In the genomic region with DNA sequence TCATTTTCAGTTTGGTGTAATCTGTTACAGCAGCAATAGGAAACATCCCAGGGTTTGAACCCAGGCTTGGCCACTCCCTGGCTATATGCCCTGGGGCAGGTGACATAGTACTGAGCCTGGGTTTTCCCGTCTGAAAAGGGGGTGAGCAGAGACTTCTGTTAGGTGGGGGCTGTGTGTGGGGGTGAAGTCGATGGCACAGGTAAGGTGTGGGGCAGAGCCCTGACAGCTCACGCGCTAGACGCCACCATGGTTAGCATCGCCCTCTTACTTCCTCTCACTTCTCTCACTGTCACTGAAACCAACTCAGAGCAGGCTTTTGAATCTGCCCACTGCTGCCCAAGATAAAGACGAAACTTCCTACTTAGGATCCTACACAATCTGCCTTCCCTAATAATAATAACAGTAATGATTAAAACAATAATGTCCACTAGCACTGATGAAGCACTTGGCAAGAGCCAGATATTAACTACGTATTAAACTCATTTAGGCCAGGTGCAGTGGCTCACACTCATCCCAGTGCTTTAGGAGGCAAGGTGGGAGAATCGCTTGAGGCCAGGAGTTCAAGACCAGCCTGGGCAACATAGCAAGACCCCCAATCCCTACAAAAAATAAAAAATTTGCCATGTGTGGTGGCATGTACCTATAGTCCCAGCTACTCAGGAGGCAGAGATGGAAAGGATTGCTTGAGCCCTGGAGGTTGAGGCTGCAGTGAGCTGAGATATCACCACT, we compare ENCODE assay signal across 17 cellular contexts.
DNase-seq lines count a peak whose midpoint lies in the region; ATAC-seq, FAIRE-seq and TF ChIP-seq lines count a peak whose summit lies in the region.
"Had no signal": no experiment of that assay in that cellular context is flagged by ENCODE, and none has a peak within 500 bp of the region (broad histone marks: within the 10 kb centered on the region; RNA-seq: fewer than 3 reads in every experiment).

No MANE protein-coding gene starts in this region.

- H3K27ac Mint-ChIP-seq in activated CD8-positive, alpha-beta T cell treated with anti-CD3 and anti-CD28 coated beads, Interleukin-2, amount 10 ng/mL, durations not matched to agents 7 days and 5 days, result peak overlapping the region; percentile 3
- H3K27ac Mint-ChIP-seq: endodermal cell had no signal

- 95% methylated on average over 9 of the region's 9 CpGs for WGBS in HepG2 (ENCODE audit: low lambda C conversion rate)

- DNase-seq in left ventricle myocardium superior (peak; percentile 14), Right ventricle myocardium inferior (ENCODE audit: missing footprints) (no peak), HepG2 (ENCODE audit: low spot score) (no peak), hippocampal formation (lab: John Stamatoyannopoulos, UW) (no peak), MG63 (no peak), NCI-H2227 (lab: John Stamatoyannopoulos, UW; ENCODE audit: unreplicated experiment) (no peak)
- DNase-seq in activated CD8-positive, alpha-beta T cell treated with anti-CD3 and anti-CD28 coated beads, Interleukin-2, amount 10 ng/mL, durations not matched to agents 7 days and 5 days, result no peak
- DNase-seq: caudate nucleus, endodermal cell, GDM1, NCI-H1092, SIG-M5, spleen, T-helper 9 cell had no signal

- no TSS peak for BruUV-seq in HepG2 (replicated peaks; lab: Mats Ljungman, UMichigan)

- peaks cover 95% of the 10 kb centered on the region for H3K4me1 ChIP-seq in HepG2 (ENCODE audit: insufficient read depth, low read length)

- H3K4me3 ChIP-seq in HepG2 (replicated peaks in 1 of 3; ENCODE audit: insufficient read depth in 1 of 3, low read depth in 2 of 3, low read length in 3 of 3), result no peak overlapping the region
- no peak overlapping the region for H3K4me3 ChIP-seq in MG63
- H3K4me3 ChIP-seq: spleen had no signal

- TF ChIP-seq EP300 in HepG2 (IDR thresholded peaks at IDR 0.05; ENCODE audit: low read depth in 2 of 2, low read length in 2 of 2), result no peak
- TF ChIP-seq EP300 in HepG2 (CRISPR knock-in tag; IDR thresholded peaks at IDR 0.05; ENCODE audit: borderline replicate concordance), result no peak

- H3K27me3 ChIP-seq in HepG2 (ENCODE audit: control insufficient read depth in 1 of 2, insufficient read depth in 2 of 2, low read length in 2 of 2) (no peaks in the 10 kb centered on the region), MG63 (no peaks in the 10 kb centered on the region)

- no peaks in the 10 kb centered on the region for H3K79me2 ChIP-seq in HepG2 (ENCODE audit: insufficient read depth, low read length)

- no peaks in the 10 kb centered on the region for H3K36me3 Mint-ChIP-seq in activated CD8-positive, alpha-beta T cell treated with anti-CD3 and anti-CD28 coated beads, Interleukin-2, amount 10 ng/mL, durations not matched to agents 7 days and 5 days (ENCODE audit: low read depth)

- no peak overlapping the region for H3K4me2 ChIP-seq in HepG2 (ENCODE audit: low read depth, low read length)

- ATAC-seq in left ventricle myocardium superior (no peak), Right ventricle myocardium inferior (no peak), HepG2 (no peak), GM19452 (IDR thresholded peaks at IDR 0.05; ENCODE audit: unreplicated experiment) (no peak)
- ATAC-seq in activated CD8-positive, alpha-beta T cell treated with anti-CD3 and anti-CD28 coated beads, Interleukin-2, amount 10 ng/mL, durations not matched to agents 7 days and 5 days, result peak; percentile 54
- ATAC-seq: HCT116 had no signal

- H3K9ac ChIP-seq in HepG2 (ENCODE audit: insufficient read depth, low read depth, low read length), result peak overlapping the region; percentile 25; the same call in 1 of the 2 replicates

- H3K4me3 Mint-ChIP-seq in activated CD8-positive, alpha-beta T cell treated with anti-CD3 and anti-CD28 coated beads, Interleukin-2, amount 10 ng/mL, durations not matched to agents 7 days and 5 days, result no peak overlapping the region
- H3K4me3 Mint-ChIP-seq: endodermal cell had no signal

- TF ChIP-seq CTCF in HepG2 (CRISPR knock-in tag; IDR thresholded peaks at IDR 0.05), result no peak

- peaks cover 2% of the 10 kb centered on the region for H3K27me3 Mint-ChIP-seq in activated CD8-positive, alpha-beta T cell treated with anti-CD3 and anti-CD28 coated beads, Interleukin-2, amount 10 ng/mL, durations not matched to agents 7 days and 5 days (ENCODE audit: low read depth)

- TF ChIP-seq RAD21 in HepG2 (CRISPR knock-in tag; IDR thresholded peaks at IDR 0.05), result no peak

- H3K4me1 Mint-ChIP-seq in activated CD8-positive, alpha-beta T cell treated with anti-CD3 and anti-CD28 coated beads, Interleukin-2, amount 10 ng/mL, durations not matched to agents 7 days and 5 days (ENCODE audit: low read depth), result peaks cover 41% of the 10 kb centered on the region

- H2AFZ ChIP-seq in HepG2 (ENCODE audit: low read length), result no peak overlapping the region

- in situ Hi-C loops in HepG2 (cut with HindIII; ENCODE audit: extremely low pct_ligation_motif_present, low pct_unique_long_range_greater_than_20kb), result no loop called here

- POLR2A ChIA-PET in activated CD8-positive, alpha-beta T cell treated with anti-CD3 and anti-CD28 coated beads, Interleukin-2, amount 10 ng/mL, durations not matched to agents 7 days and 5 days (lab: Charles Lee), result no interaction called here
- POLR2A ChIA-PET in HepG2 (lab: Yijun Ruan, JAX), result interaction anchor here (2.6 kb wide), 1 partner anchor 276 kb away, joined by 6 read pairs; no protein-coding TSS in a partner anchor

- TF ChIP-seq POLR2A in HepG2 (IDR thresholded peaks at IDR 0.05; ENCODE audit: insufficient read depth in 1 of 2, low read depth in 2 of 2, low read length in 2 of 2), result no peak

- intact Hi-C loops in left ventricle myocardium superior (cut with micrococcal nuclease), result no loop called here
- intact Hi-C loops in Right ventricle myocardium inferior (cut with DNase I), result no loop called here
- intact Hi-C loops in HepG2 (cut with micrococcal nuclease; ENCODE audit: unreplicated experiment), result no loop called here

- CTCF ChIA-PET in activated CD8-positive, alpha-beta T cell treated with anti-CD3 and anti-CD28 coated beads, Interleukin-2, amount 10 ng/mL, durations not matched to agents 7 days and 5 days (lab: Charles Lee), result no interaction called here
- CTCF ChIA-PET in HepG2 (lab: Yijun Ruan, JAX; ENCODE audit: low intra/inter-chr PET ratio, low total read pairs), result no interaction called here

- FAIRE-seq in HepG2 (lab: Jason Lieb, UNC), result no peak
- FAIRE-seq: D721Med had no signal

- no peaks in the 10 kb centered on the region for H4K20me1 ChIP-seq in HepG2 (ENCODE audit: insufficient read depth, low read length)

- H3K9me3 Mint-ChIP-seq in activated CD8-positive, alpha-beta T cell treated with anti-CD3 and anti-CD28 coated beads, Interleukin-2, amount 10 ng/mL, durations not matched to agents 7 days and 5 days (ENCODE audit: insufficient read depth), result no peaks in the 10 kb centered on the region
- H3K9me3 Mint-ChIP-seq: endodermal cell had no signal

- H3K36me3 ChIP-seq in HepG2 (replicated peaks in 1 of 2; ENCODE audit: control insufficient read depth in 1 of 2, insufficient read depth in 2 of 2, low read length in 2 of 2), result no peaks in the 10 kb centered on the region
- no peaks in the 10 kb centered on the region for H3K36me3 ChIP-seq in MG63
- H3K36me3 ChIP-seq: spleen had no signal

- peak overlapping the region; percentile 95 for H3K27ac ChIP-seq in HepG2 (ENCODE audit: extremely low read length, insufficient read depth, low read length)
- H3K27ac ChIP-seq: spleen had no signal

- H3K9me3 ChIP-seq in HepG2 (ENCODE audit: low read length), result no peaks in the 10 kb centered on the region
- no peaks in the 10 kb centered on the region for H3K9me3 ChIP-seq in MG63
- H3K9me3 ChIP-seq: spleen had no signal

TF ChIP-seq in HepG2, 621 proteins besides CTCF, POLR2A, EP300 and RAD21 (continues in another document):
- TF ChIP-seq ZNF883 (CRISPR knock-in tag; IDR thresholded peaks at IDR 0.05; ENCODE audit: not compliant biosample characterization) (no peak), ARID2 (CRISPR knock-in tag; IDR thresholded peaks at IDR 0.05; ENCODE audit: borderline replicate concordance) (0 out of 2 replicates have a peak, but pooled peaks have one; percentile 58), KDM5B (CRISPR knock-in tag; IDR thresholded peaks at IDR 0.05; ENCODE audit: borderline replicate concordance) (peak; percentile 61; the same call in 1 of the 2 replicates), ZFP90 (CRISPR knock-in tag; IDR thresholded peaks at IDR 0.05; ENCODE audit: borderline replicate concordance) (peak; percentile 28; the same call in 1 of the 2 replicates), FOXM1 (CRISPR knock-in tag; IDR thresholded peaks at IDR 0.05) (0 out of 2 replicates have a peak, but pooled peaks have one; percentile 6), ZNF121 (CRISPR knock-in tag; IDR thresholded peaks at IDR 0.05) (peak; percentile 75), ZMYM3 (CRISPR knock-in tag; IDR thresholded peaks at IDR 0.05) (0 out of 2 replicates have a peak, but pooled peaks have one; percentile 42), ZNF232 (CRISPR knock-in tag; IDR thresholded peaks at IDR 0.05; ENCODE audit: borderline replicate concordance) (0 out of 2 replicates have a peak, but pooled peaks have one; percentile 39), JUN (CRISPR knock-in tag; IDR thresholded peaks at IDR 0.05) (no peak), ZNF747 (CRISPR knock-in tag; IDR thresholded peaks at IDR 0.05; ENCODE audit: borderline replicate concordance) (no peak), KLF16 (CRISPR knock-in tag; IDR thresholded peaks at IDR 0.05) (peak in 1 of 2 experiments; percentile 62; a peak in 1 of 4 replicates), ZNF343 (CRISPR knock-in tag; IDR thresholded peaks at IDR 0.05) (no peak), ZKSCAN1 (IDR thresholded peaks at IDR 0.05; ENCODE audit: low read length) (no peak), TSC22D2 (CRISPR knock-in tag; IDR thresholded peaks at IDR 0.05; ENCODE audit: borderline replicate concordance) (no peak), TBP (CRISPR knock-in tag; IDR thresholded peaks at IDR 0.05) (no peak), ZNF230 (CRISPR knock-in tag; IDR thresholded peaks at IDR 0.05) (peak; percentile 2; the same call in 1 of the 2 replicates)
- TF ChIP-seq, protein P1, sequence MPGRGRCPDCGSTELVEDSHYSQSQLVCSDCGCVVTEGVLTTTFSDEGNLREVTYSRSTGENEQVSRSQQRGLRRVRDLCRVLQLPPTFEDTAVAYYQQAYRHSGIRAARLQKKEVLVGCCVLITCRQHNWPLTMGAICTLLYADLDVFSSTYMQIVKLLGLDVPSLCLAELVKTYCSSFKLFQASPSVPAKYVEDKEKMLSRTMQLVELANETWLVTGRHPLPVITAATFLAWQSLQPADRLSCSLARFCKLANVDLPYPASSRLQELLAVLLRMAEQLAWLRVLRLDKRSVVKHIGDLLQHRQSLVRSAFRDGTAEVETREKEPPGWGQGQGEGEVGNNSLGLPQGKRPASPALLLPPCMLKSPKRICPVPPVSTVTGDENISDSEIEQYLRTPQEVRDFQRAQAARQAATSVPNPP (CRISPR knock-in tag; IDR thresholded peaks at IDR 0.05), result 0 out of 2 replicates have a peak, but pooled peaks have one; percentile 7
